ENCODE assay signal across 14 cellular contexts in the genomic region with DNA sequence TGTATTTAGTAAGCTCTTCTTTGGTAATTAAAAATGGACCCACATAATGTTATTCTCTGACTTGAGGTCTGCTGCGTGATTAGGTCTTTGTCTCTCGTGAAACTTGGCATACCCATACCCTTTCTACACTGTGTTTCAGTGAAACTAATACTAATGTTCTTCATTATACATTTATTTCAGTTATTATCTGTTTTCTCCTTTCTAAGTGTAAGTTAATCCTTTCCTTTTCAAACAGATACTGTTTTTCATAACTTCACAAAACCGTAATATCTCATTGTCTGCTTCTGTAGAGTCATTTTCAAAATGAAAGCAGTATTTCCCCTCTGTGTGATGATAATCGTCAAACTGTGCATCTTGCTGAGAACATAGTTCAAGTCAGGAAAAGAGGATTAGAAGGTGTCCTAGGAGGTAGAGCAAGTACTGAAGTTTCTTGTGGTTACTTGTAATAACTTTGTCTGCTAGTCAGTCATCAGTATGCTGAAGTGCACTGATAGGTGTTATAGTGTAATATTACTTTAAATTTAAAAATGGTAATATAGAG. TPM values are rescaled to one million over a fixed set of nuclear protein-coding genes. Genes with fewer than 3 reads are reported as not detected.
DNase-seq lines count a peak whose midpoint lies in the region; ATAC-seq and TF ChIP-seq lines count a peak whose summit lies in the region.
"Had no signal": no experiment of that assay in that cellular context is flagged by ENCODE, and none has a peak within 500 bp of the region (broad histone marks: within the 10 kb centered on the region; RNA-seq: fewer than 3 reads in every experiment).

No MANE protein-coding gene starts in this region.

- H3K4me3 ChIP-seq in GM06990 (replicated peaks; ENCODE audit: low read depth, low read length) (peak overlapping the region; percentile 40), heart left ventricle (peak overlapping the region in 1 of 12 donors; percentile 6)
- H3K4me3 ChIP-seq: Peyer's patch had no signal

- intact Hi-C loops in heart left ventricle (cut with DNase I), result no loop called here

- peaks cover 0 to 7% (median 0%) of the 10 kb centered on the region in 12 donors for H3K4me1 ChIP-seq in heart left ventricle
- H3K4me1 ChIP-seq: Peyer's patch had no signal

- TF ChIP-seq POLR2A in heart left ventricle (IDR thresholded peaks at IDR 0.05), result no peak

- TF ChIP-seq CTCF in GM06990 (IDR thresholded peaks at IDR 0.05; ENCODE audit: insufficient read depth, low read length, poor library complexity, severe bottlenecking) (no peak), heart left ventricle (IDR thresholded peaks at IDR 0.05) (no peak), nephron progenitor cell (IDR thresholded peaks at IDR 0.05) (no peak)

- no peaks in the 10 kb centered on the region for H3K9me3 Mint-ChIP-seq in activated naive CD4-positive, alpha-beta T cell treated with anti-CD3 and anti-CD28 coated beads, Interleukin-2, amount 50 U/mL, for 72 hours
- H3K9me3 Mint-ChIP-seq in nephron progenitor cell, result no peaks in the 10 kb centered on the region
- H3K9me3 Mint-ChIP-seq: brain, neural crest cell had no signal

- peaks cover 15 to 34% of the 10 kb centered on the region in 2 donors for H3K36me3 Mint-ChIP-seq in activated naive CD4-positive, alpha-beta T cell treated with anti-CD3 and anti-CD28 coated beads, Interleukin-2, amount 50 U/mL, for 72 hours
- peaks cover 33% of the 10 kb centered on the region for H3K36me3 Mint-ChIP-seq in nephron progenitor cell (ENCODE audit: low read depth)

- ATAC-seq in GM19351 (IDR thresholded peaks at IDR 0.05; ENCODE audit: unreplicated experiment), result peak; percentile 81
- ATAC-seq in HG03280 (IDR thresholded peaks at IDR 0.05; ENCODE audit: unreplicated experiment), result peak; percentile 63
- peak; percentile 19 to 39 for ATAC-seq in activated naive CD4-positive, alpha-beta T cell treated with anti-CD3 and anti-CD28 coated beads, Interleukin-2, amount 50 U/mL, for 72 hours
- ATAC-seq in HG02970 (IDR thresholded peaks at IDR 0.05; ENCODE audit: low FRiP score, unreplicated experiment), result no peak
- ATAC-seq in heart left ventricle, result no peak
- ATAC-seq: HCT116, left colon had no signal

- DNase-seq in GM06990 (ENCODE audit: extremely low read depth, insufficient read length) (no peak), heart left ventricle (no peak), iPS-NIHi7 (ENCODE audit: extremely low spot score) (no peak), nephron progenitor cell (no peak)
- no peak for DNase-seq in activated naive CD4-positive, alpha-beta T cell treated with anti-CD3 and anti-CD28 coated beads, Interleukin-2, amount 50 U/mL, for 72 hours (ENCODE audit: low spot score in 2 of 2)
- DNase-seq: C1 segment of cervical spinal cord, left colon, Peyer's patch had no signal

- H3K27ac ChIP-seq in heart left ventricle, result peak overlapping the region in 1 of 12 donors; percentile 28
- H3K27ac ChIP-seq: Peyer's patch had no signal

- no peaks in the 10 kb centered on the region for H3K27me3 Mint-ChIP-seq in nephron progenitor cell (ENCODE audit: low read depth, poor library complexity)
- H3K27me3 Mint-ChIP-seq: brain had no signal

- peak overlapping the region in 1 of 2 donors; percentile 66 for H3K27ac Mint-ChIP-seq in activated naive CD4-positive, alpha-beta T cell treated with anti-CD3 and anti-CD28 coated beads, Interleukin-2, amount 50 U/mL, for 72 hours
- no peak overlapping the region for H3K27ac Mint-ChIP-seq in nephron progenitor cell
- H3K27ac Mint-ChIP-seq: brain had no signal

- WGBS in heart left ventricle, 4 donors, result 91 to 96% (median 93%) methylated on average over 4 of the region's 4 CpGs

- H3K27me3 ChIP-seq in GM06990 (replicated peaks; ENCODE audit: control insufficient read depth, insufficient read depth, low read length), result no peaks in the 10 kb centered on the region
- no peaks in the 10 kb centered on the region for H3K27me3 ChIP-seq in heart left ventricle
- H3K27me3 ChIP-seq: Peyer's patch had no signal

- H3K9me3 ChIP-seq in heart left ventricle, result no peaks in the 10 kb centered on the region
- H3K9me3 ChIP-seq: Peyer's patch had no signal

- no peak overlapping the region for H3K4me3 Mint-ChIP-seq in nephron progenitor cell
- H3K4me3 Mint-ChIP-seq: brain, neural crest cell had no signal

- H3K36me3 ChIP-seq in GM06990 (ENCODE audit: control insufficient read depth, insufficient read depth, low read length), result peaks cover 7% of the 10 kb centered on the region
- peaks cover 0 to 100% (median 89%) of the 10 kb centered on the region in 9 donors for H3K36me3 ChIP-seq in heart left ventricle

- H3K4me1 Mint-ChIP-seq in nephron progenitor cell, result no peaks in the 10 kb centered on the region
- H3K4me1 Mint-ChIP-seq: brain, neural crest cell had no signal

RNA-seq across cellular contexts. Expression of gene PYROXD1, which starts 15.9 kb away (rescaled TPM):
- 10 to 100 TPM; 23.5 to 34.0 TPM for total RNA-seq in activated naive CD4-positive, alpha-beta T cell treated with anti-CD3 and anti-CD28 coated beads, Interleukin-2, amount 50 U/mL, for 72 hours
- 10 to 100 TPM; 11.7 to 22.0 (median 19.3) TPM for total RNA-seq in heart left ventricle
- 10 to 100 TPM in 1 of 2 donors, 1 to 10 TPM in 1; 6.2 to 18.4 TPM for polyA plus RNA-seq in heart left ventricle

RNA-seq across cellular contexts. Expression of gene RECQL, which starts 48.1 kb away (rescaled TPM):
- 100 to 1,000 TPM in 1 of 2 donors, 10 to 100 TPM in 1; 86.4 to 126 TPM for total RNA-seq in activated naive CD4-positive, alpha-beta T cell treated with anti-CD3 and anti-CD28 coated beads, Interleukin-2, amount 50 U/mL, for 72 hours
- 10 to 100 TPM; 17.1 to 39.3 (median 27.4) TPM for total RNA-seq in heart left ventricle
- polyA plus RNA-seq in heart left ventricle, result 10 to 100 TPM in 1 of 2 donors, 1 to 10 TPM in 1; 9.0 to 21.2 TPM

RNA-seq across cellular contexts. Expression of gene GOLT1B, which starts 48.2 kb away (rescaled TPM):
- 10 to 100 TPM; 29.4 to 63.0 TPM for total RNA-seq in activated naive CD4-positive, alpha-beta T cell treated with anti-CD3 and anti-CD28 coated beads, Interleukin-2, amount 50 U/mL, for 72 hours
- total RNA-seq in heart left ventricle, result 10 to 100 TPM; 12.9 to 32.0 (median 22.1) TPM
- polyA plus RNA-seq in heart left ventricle, result 10 to 100 TPM; 13.2 to 43.7 TPM

Comparison
In these comparisons a context has a peak if more than half of its experiments do, and no peak if none do; other contexts are left out.
1. ATAC-seq: peak in GM19351 (single experiment), HG03280 (single experiment) and activated naive CD4-positive, alpha-beta T cell treated with anti-CD3 and anti-CD28 coated beads, Interleukin-2, amount 50 U/mL, for 72 hours (2 of 2); none in HG02970 (single experiment) and heart left ventricle (0 of 4).